8 cellular contexts compared by ENCODE assay signal in genomic region chr22:37303821-37304274, GRCh38. TPM values are rescaled to one million over a fixed set of nuclear protein-coding genes. Genes with fewer than 3 reads are reported as not detected.
DNase-seq lines count a peak whose midpoint lies in the region; ATAC-seq lines count a peak whose summit lies in the region.

No MANE protein-coding gene starts in this region.

- H3K9me3 ChIP-seq in CD8-positive, alpha-beta memory T cell (ENCODE audit: low read length) = no peaks in the 10 kb centered on the region
- no peaks in the 10 kb centered on the region for H3K9me3 ChIP-seq in SJSA1 (replicated peaks)

- H3K27me3 Mint-ChIP-seq in CD8-positive, alpha-beta memory T cell = no peaks in the 10 kb centered on the region

- peaks cover 70 to 93% (median 85%) of the 10 kb centered on the region in 3 donors for H3K4me1 Mint-ChIP-seq in CD8-positive, alpha-beta memory T cell

- intact Hi-C loops in posterior vena cava (cut with DNase I) = no loop called here

- CTCF ChIA-PET in CD8-positive, alpha-beta memory T cell (lab: Charles Lee) = interaction anchor here (1.4 kb wide), 1 partner anchor 39 kb away, joined by 3 read pairs; no protein-coding TSS in a partner anchor

- H3K4me3 Mint-ChIP-seq in CD8-positive, alpha-beta memory T cell = peak overlapping the region in 1 of 7 donors; percentile 9

- ATAC-seq in HG02642 (IDR thresholded peaks at IDR 0.05; ENCODE audit: poor library complexity, unreplicated experiment) (no peak), HG02938 (IDR thresholded peaks at IDR 0.05; ENCODE audit: unreplicated experiment) (no peak)

- no peaks in the 10 kb centered on the region for H3K27me3 ChIP-seq in CD8-positive, alpha-beta memory T cell (ENCODE audit: insufficient read depth, low read length, poor library complexity, severe bottlenecking)
- no peaks in the 10 kb centered on the region for H3K27me3 ChIP-seq in SJSA1 (replicated peaks)

- peaks cover 6 to 75% (median 16%) of the 10 kb centered on the region in 3 donors for H3K36me3 Mint-ChIP-seq in CD8-positive, alpha-beta memory T cell

- no peaks in the 10 kb centered on the region for H3K9me3 Mint-ChIP-seq in CD8-positive, alpha-beta memory T cell

- POLR2A ChIA-PET in CD8-positive, alpha-beta memory T cell (lab: Charles Lee) = no interaction called here

- peak overlapping the region; percentile 13 to 95 (median 87) for H3K27ac Mint-ChIP-seq in CD8-positive, alpha-beta memory T cell

- peaks cover 28% of the 10 kb centered on the region for H3K36me3 ChIP-seq in CD8-positive, alpha-beta memory T cell (ENCODE audit: insufficient read depth, low read length)
- H3K36me3 ChIP-seq in SJSA1 = no peaks in the 10 kb centered on the region

- H3K4me1 ChIP-seq in CD8-positive, alpha-beta memory T cell (ENCODE audit: insufficient read depth, low read length) = peaks cover 94% of the 10 kb centered on the region
- H3K4me1 ChIP-seq in SJSA1 (replicated peaks) = peaks cover 42% of the 10 kb centered on the region

- no peak overlapping the region for H3K27ac ChIP-seq in CD8-positive, alpha-beta memory T cell (ENCODE audit: low read depth, low read length)
- H3K27ac ChIP-seq in SJSA1 = no peak overlapping the region

- DNase-seq in CD8-positive, alpha-beta memory T cell = peak in 1 of 5 donors; percentile 57
- peak; percentile 68 to 84 for DNase-seq in SJSA1 (ENCODE audit: low read depth in 1 of 2, low spot score in 2 of 2)
- DNase-seq in astrocyte of the hippocampus (ENCODE audit: low read depth, low spot score) = peak; percentile 83
- peak; percentile 52 for DNase-seq in occipital lobe (lab: John Stamatoyannopoulos, UW)
- DNase-seq in posterior vena cava (ENCODE audit: low spot score) = no peak
- DNase-seq in mucosa of gallbladder (ENCODE audit: low spot score) = no peak

- no peak overlapping the region for H3K4me3 ChIP-seq in CD8-positive, alpha-beta memory T cell (ENCODE audit: low read length)
- H3K4me3 ChIP-seq in SJSA1 = no peak overlapping the region

RNA-seq across cellular contexts. Expression of gene CYTH4, which starts 21.5 kb away (rescaled TPM):
- 10 to 100 TPM; 23.1 to 24.7 TPM for total RNA-seq in CD8-positive, alpha-beta memory T cell
- 80.2 TPM for polyA plus RNA-seq in CD8-positive, alpha-beta memory T cell
- 1.1 TPM in 1 of 2 replicates, not detected in the other for total RNA-seq in SJSA1 (2014; rRNA removed; shearing (Covaris generic))
- 2.3 TPM for total RNA-seq in occipital lobe
- 10 to 100 TPM; 20.7 to 31.7 TPM for total RNA-seq in posterior vena cava
- 24.1 TPM for total RNA-seq in mucosa of gallbladder

RNA-seq across cellular contexts. Expression of gene RAC2, which starts 59.8 kb away (rescaled TPM):
- 100 to 1,000 TPM; 433 to 452 TPM for total RNA-seq in CD8-positive, alpha-beta memory T cell
- 1,206 TPM for polyA plus RNA-seq in CD8-positive, alpha-beta memory T cell
- total RNA-seq in SJSA1 (2014; rRNA removed; shearing (Covaris generic)) = 2.0 and 2.1 TPM in 2 replicates
- total RNA-seq in occipital lobe (not detected), posterior vena cava (10 to 100 TPM; 12.9 to 17.5 TPM), mucosa of gallbladder (46.4 TPM)

Comparison
In these comparisons a context has a peak if more than half of its experiments do, and no peak if none do; other contexts are left out.
1. DNase-seq: peak in SJSA1 (2 of 2), astrocyte of the hippocampus (single experiment) and occipital lobe (single experiment); none in posterior vena cava (single experiment) and mucosa of gallbladder (single experiment).